Comparison of ENCODE assay signal across 10 cellular contexts in the genomic region with DNA sequence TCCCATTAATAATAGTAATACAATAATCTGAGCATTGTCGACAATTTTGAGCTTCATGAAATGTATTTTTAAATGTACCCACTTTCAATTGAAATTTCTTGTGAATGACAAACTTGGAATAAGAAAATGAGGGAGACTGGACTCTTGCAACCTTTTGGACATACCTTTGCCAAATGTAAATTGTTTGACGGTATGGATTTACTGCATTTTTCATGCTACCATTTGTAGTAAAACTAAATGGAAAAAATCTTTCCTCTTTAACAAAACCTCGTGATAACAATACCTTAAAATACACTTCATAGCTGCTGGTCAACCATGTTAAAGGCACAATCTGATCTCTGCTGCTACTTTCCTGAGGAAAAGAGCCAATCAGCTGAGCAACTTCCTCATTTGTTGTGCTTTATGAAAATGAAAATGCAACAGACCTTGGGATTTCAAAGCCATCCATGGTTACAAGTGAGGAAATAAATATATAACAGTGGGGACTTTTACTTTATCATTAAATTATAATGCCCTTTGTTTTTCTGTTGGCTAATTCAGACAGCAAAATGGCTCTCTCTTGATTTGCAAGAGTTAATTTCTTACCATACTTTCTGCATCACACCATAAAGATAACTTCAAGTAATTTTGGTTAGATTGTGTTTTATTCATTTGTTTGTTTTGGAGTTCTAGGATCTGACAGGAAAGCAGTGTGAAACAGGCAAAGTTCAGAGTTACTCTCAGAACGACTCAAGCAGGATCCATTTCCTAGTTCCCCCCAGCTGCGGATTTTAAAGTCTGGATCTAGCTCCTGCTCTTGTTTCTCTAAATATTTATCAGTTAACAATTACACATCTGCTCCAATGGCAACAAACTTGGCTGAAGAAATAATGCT. TPM values are rescaled to one million over a fixed set of nuclear protein-coding genes. Genes with fewer than 3 reads are reported as not detected.
A peak's percentile ranks its signal among the peaks of the same experiment; 100 is the strongest.
DNase-seq lines count a peak whose midpoint lies in the region; ATAC-seq and TF ChIP-seq lines count a peak whose summit lies in the region.
"Had no signal": no experiment of that assay in that cellular context is flagged by ENCODE, and none has a peak within 500 bp of the region (broad histone marks: within the 10 kb centered on the region; RNA-seq: fewer than 3 reads in every experiment).

No MANE protein-coding gene starts in this region.

- no peak for ATAC-seq in thoracic aorta (ENCODE audit: insufficient number of reproducible peaks, low FRiP score, low read depth)

- peak overlapping the region; percentile 76 for H3K4me3 ChIP-seq in thoracic aorta

- peak overlapping the region; percentile 39 for H3K4me3 Mint-ChIP-seq in mesothelial cell of epicardium
- H3K4me3 Mint-ChIP-seq: central memory CD8-positive, alpha-beta T cell had no signal

- peaks cover 4% of the 10 kb centered on the region for H3K9me3 Mint-ChIP-seq in mesothelial cell of epicardium
- H3K9me3 Mint-ChIP-seq: central memory CD8-positive, alpha-beta T cell had no signal

- peaks cover 5% of the 10 kb centered on the region for H3K27me3 Mint-ChIP-seq in mesothelial cell of epicardium (ENCODE audit: low read depth)

- peaks cover 14 to 35% of the 10 kb centered on the region in 2 donors for H3K4me1 ChIP-seq in thoracic aorta (ENCODE audit: control insufficient read depth in 1 of 2, low read depth in 2 of 2)

- H3K27ac Mint-ChIP-seq in mesothelial cell of epicardium = peak overlapping the region; percentile 10

- peaks cover 19% of the 10 kb centered on the region for H3K4me1 Mint-ChIP-seq in mesothelial cell of epicardium
- H3K4me1 Mint-ChIP-seq: central memory CD8-positive, alpha-beta T cell had no signal

- no peaks in the 10 kb centered on the region for H3K9me3 ChIP-seq in thoracic aorta

- H3K27ac ChIP-seq in thoracic aorta = peak overlapping the region; percentile 62 to 90

- no peaks in the 10 kb centered on the region for H3K27me3 ChIP-seq in thoracic aorta (replicated peaks; ENCODE audit: insufficient read depth)

- no peaks in the 10 kb centered on the region for H3K36me3 ChIP-seq in thoracic aorta

- TF ChIP-seq CTCF in mesothelial cell of epicardium (IDR thresholded peaks at IDR 0.05; ENCODE audit: unreplicated experiment) = no peak
- TF ChIP-seq CTCF in thoracic aorta (IDR thresholded peaks at IDR 0.05) = no peak

- DNase-seq in NAMALWA (ENCODE audit: low spot score) (peak; percentile 2), dermis microvascular lymphatic vessel endothelial cell (ENCODE audit: low read depth in 2 of 2) (peak; percentile 19 to 28), mesothelial cell of epicardium (ENCODE audit: low spot score in 2 of 2, unreplicated experiment in 2 of 2) (no peak), thoracic aorta (ENCODE audit: low spot score) (no peak), activated T-cell treated with anti-CD3 and anti-CD28 coated beads for 4 hours (no peak), foreskin melanocyte (no peak)
- DNase-seq in activated CD4-positive, alpha-beta T cell treated with anti-CD3 and anti-CD28 coated beads for 4 hours = no peak
- DNase-seq: stimulated activated naive CD4-positive, alpha-beta T cell; SW 1271 had no signal

- no peaks in the 10 kb centered on the region for H3K36me3 Mint-ChIP-seq in mesothelial cell of epicardium

RNA-seq across cellular contexts. Expression of a gene that starts 1.1 kb away (rescaled TPM):
- total RNA-seq in dermis microvascular lymphatic vessel endothelial cell (738 and 2,886 TPM in 2 replicates), mesothelial cell of epicardium (10.1 to 11.3 TPM (median 10.9 TPM) in 3 replicates), thoracic aorta (100 to 1,000 TPM; 101 to 196 TPM)

Comparison
In these comparisons a context has a peak if more than half of its experiments do, and no peak if none do; other contexts are left out.
1. DNase-seq: peak in NAMALWA (single experiment) and dermis microvascular lymphatic vessel endothelial cell (2 of 2); none in mesothelial cell of epicardium (0 of 2), thoracic aorta (single experiment), activated T-cell treated with anti-CD3 and anti-CD28 coated beads for 4 hours (single experiment), activated CD4-positive, alpha-beta T cell treated with anti-CD3 and anti-CD28 coated beads for 4 hours (0 of 2) and foreskin melanocyte (single experiment).